ENCODE assay signal across 11 cellular contexts in the genomic region with DNA sequence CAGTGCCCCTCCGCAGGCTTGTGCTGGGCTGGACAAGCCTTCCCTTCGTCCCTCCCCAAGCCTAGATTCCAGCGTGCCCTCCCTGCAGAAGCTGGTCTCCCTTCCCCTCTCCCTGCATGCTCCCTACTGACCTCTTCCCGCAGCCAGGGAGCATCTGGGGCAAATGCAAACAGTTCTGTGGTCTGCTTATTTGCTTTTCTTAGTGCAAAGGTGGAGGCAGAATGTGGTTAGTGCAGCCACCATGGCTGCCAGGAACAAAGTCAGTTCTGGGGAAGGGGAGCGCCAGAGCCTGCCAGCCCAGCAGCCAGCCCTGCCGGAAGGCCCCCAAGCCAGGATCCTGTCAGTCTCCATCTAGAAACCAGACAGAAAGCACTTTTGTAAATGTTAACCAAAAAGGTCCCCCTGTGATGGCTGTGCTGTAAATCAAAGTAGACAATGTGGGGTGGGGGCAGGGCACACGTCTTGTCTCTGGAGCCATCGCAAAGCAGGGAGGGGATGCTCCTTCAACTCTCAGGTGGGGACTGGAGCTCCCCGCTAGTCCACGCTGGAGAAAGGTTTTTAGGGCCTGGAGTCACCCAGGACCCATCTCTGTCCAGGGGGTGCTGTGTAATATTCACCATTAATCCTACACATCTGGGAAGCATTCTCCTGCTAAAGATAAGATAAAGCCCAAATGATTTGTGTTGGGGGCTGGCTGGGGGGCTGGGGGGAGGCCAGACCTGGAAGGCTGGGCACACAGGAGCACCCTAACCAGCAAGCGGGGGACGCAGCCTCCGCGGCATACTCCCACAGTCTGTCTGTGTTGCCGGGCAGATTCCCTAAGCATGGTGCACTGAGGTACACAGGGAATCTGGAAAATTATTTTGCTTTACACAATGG. TPM values are rescaled to one million over a fixed set of nuclear protein-coding genes. Genes with fewer than 3 reads are reported as not detected.
DNase-seq lines count a peak whose midpoint lies in the region; ATAC-seq and TF ChIP-seq lines count a peak whose summit lies in the region.
"Had no signal": no experiment of that assay in that cellular context is flagged by ENCODE, and none has a peak within 500 bp of the region (broad histone marks: within the 10 kb centered on the region; RNA-seq: fewer than 3 reads in every experiment).

No MANE protein-coding gene starts in this region.

- H3K36me3 Mint-ChIP-seq in endothelial cell (ENCODE audit: low read depth, unreplicated experiment), result no peaks in the 10 kb centered on the region
- H3K36me3 Mint-ChIP-seq: CD4-positive, CD25-positive, alpha-beta regulatory T cell; stimulated activated memory B cell treated with anti-CD40 and anti-IgM and Interleukin-4, amounts not matched to agents 10 μg/mL and 1 μg/mL and 100 μg/mL, for 72 hours had no signal

- peaks cover 13% of the 10 kb centered on the region for H3K27me3 ChIP-seq in osteoblast (ENCODE audit: insufficient read depth, low read length)
- H3K27me3 ChIP-seq: SJSA1 had no signal

- H3K4me2 ChIP-seq in osteoblast (ENCODE audit: insufficient read depth, low read length), result peak overlapping the region; percentile 23

- no peak for ATAC-seq in HG02981 (IDR thresholded peaks at IDR 0.05; ENCODE audit: unreplicated experiment)
- no peak for ATAC-seq in Right ventricle myocardium inferior
- ATAC-seq: stimulated activated memory B cell treated with anti-CD40 and anti-IgM and Interleukin-4, amounts not matched to agents 10 μg/mL and 1 μg/mL and 100 μg/mL, for 72 hours had no signal

- peaks cover 4% of the 10 kb centered on the region for H3K27me3 Mint-ChIP-seq in endothelial cell (ENCODE audit: unreplicated experiment)

- no peak for TF ChIP-seq CTCF in endothelial cell (IDR thresholded peaks at IDR 0.05; ENCODE audit: unreplicated experiment)
- TF ChIP-seq CTCF in osteoblast (IDR thresholded peaks at IDR 0.05; ENCODE audit: extremely low read depth, low read depth, low read length), result no peak

- H3K9me3 Mint-ChIP-seq in endothelial cell (ENCODE audit: unreplicated experiment), result no peaks in the 10 kb centered on the region
- H3K9me3 Mint-ChIP-seq: CD4-positive, CD25-positive, alpha-beta regulatory T cell; stimulated activated memory B cell treated with anti-CD40 and anti-IgM and Interleukin-4, amounts not matched to agents 10 μg/mL and 1 μg/mL and 100 μg/mL, for 72 hours had no signal

- intact Hi-C loops in Right ventricle myocardium inferior (cut with DNase I), result no loop called here

- peak overlapping the region; percentile 28 for H3K27ac Mint-ChIP-seq in endothelial cell (ENCODE audit: unreplicated experiment)
- H3K27ac Mint-ChIP-seq: CD4-positive, CD25-positive, alpha-beta regulatory T cell; stimulated activated memory B cell treated with anti-CD40 and anti-IgM and Interleukin-4, amounts not matched to agents 10 μg/mL and 1 μg/mL and 100 μg/mL, for 72 hours had no signal

- H4K20me1 ChIP-seq in osteoblast (ENCODE audit: insufficient read depth, low read length), result no peaks in the 10 kb centered on the region

- H3K36me3 ChIP-seq in osteoblast (ENCODE audit: insufficient read depth, low read length), result no peaks in the 10 kb centered on the region
- H3K36me3 ChIP-seq: SJSA1 had no signal

- H2AFZ ChIP-seq in osteoblast (ENCODE audit: low read length), result no peak overlapping the region

- no peaks in the 10 kb centered on the region for H3K4me1 ChIP-seq in osteoblast (ENCODE audit: insufficient read depth, low read length)

- H3K4me3 Mint-ChIP-seq in endothelial cell (ENCODE audit: unreplicated experiment), result peak overlapping the region; percentile 1
- H3K4me3 Mint-ChIP-seq: CD4-positive, CD25-positive, alpha-beta regulatory T cell; stimulated activated memory B cell treated with anti-CD40 and anti-IgM and Interleukin-4, amounts not matched to agents 10 μg/mL and 1 μg/mL and 100 μg/mL, for 72 hours had no signal

- no peak overlapping the region for H3K4me3 ChIP-seq in osteoblast (ENCODE audit: insufficient read depth, low read length)
- H3K4me3 ChIP-seq: SJSA1 had no signal

- H3K27ac ChIP-seq in osteoblast (ENCODE audit: low read depth, low read length), result no peak overlapping the region
- H3K27ac ChIP-seq: SJSA1 had no signal

- H3K4me1 Mint-ChIP-seq in endothelial cell (ENCODE audit: unreplicated experiment), result peaks cover 25% of the 10 kb centered on the region
- H3K4me1 Mint-ChIP-seq: CD4-positive, CD25-positive, alpha-beta regulatory T cell; stimulated activated memory B cell treated with anti-CD40 and anti-IgM and Interleukin-4, amounts not matched to agents 10 μg/mL and 1 μg/mL and 100 μg/mL, for 72 hours had no signal

- H3K79me2 ChIP-seq in osteoblast (ENCODE audit: insufficient read depth, low read length), result no peaks in the 10 kb centered on the region

- DNase-seq in ELF-1 (ENCODE audit: low read depth, low spot score) (peak; percentile 76), NCI-H526 treated with DMSO at 0.1 percent for 48 hours (lab: John Stamatoyannopoulos, UW) (peak; percentile 85), endothelial cell (ENCODE audit: low spot score) (no peak), osteoblast (ENCODE audit: insufficient read length, low spot score, missing footprints) (no peak), Ammon's horn (ENCODE audit: low spot score) (no peak), NCI-H187 (lab: John Stamatoyannopoulos, UW) (no peak), Right ventricle myocardium inferior (ENCODE audit: missing footprints) (no peak)
- DNase-seq: CD4-positive, CD25-positive, alpha-beta regulatory T cell had no signal

- no peaks in the 10 kb centered on the region for H3K9me3 ChIP-seq in osteoblast (ENCODE audit: low read depth, low read length)
- H3K9me3 ChIP-seq: SJSA1 had no signal

RNA-seq across cellular contexts. Expression of a gene that starts 30.9 kb away (rescaled TPM):
- 1.8 TPM for total RNA-seq in endothelial cell (ENCODE audit: unreplicated experiment)
- 5.8 and 6.5 TPM in 2 replicates for total RNA-seq in osteoblast
- total RNA-seq in Right ventricle myocardium inferior, result 15.7 TPM
- total RNA-seq: CD4-positive, CD25-positive, alpha-beta regulatory T cell; SJSA1 had no signal

Comparison
In these comparisons a context has a peak if more than half of its experiments do, and no peak if none do; other contexts are left out.
1. DNase-seq: peak in ELF-1 (single experiment) and NCI-H526 treated with DMSO at 0.1 percent for 48 hours (single experiment); none in endothelial cell (single experiment), osteoblast (single experiment), Ammon's horn (single experiment), NCI-H187 (0 of 2) and Right ventricle myocardium inferior (single experiment).